Comparison of ENCODE assay signal across 9 cellular contexts in the genomic region with DNA sequence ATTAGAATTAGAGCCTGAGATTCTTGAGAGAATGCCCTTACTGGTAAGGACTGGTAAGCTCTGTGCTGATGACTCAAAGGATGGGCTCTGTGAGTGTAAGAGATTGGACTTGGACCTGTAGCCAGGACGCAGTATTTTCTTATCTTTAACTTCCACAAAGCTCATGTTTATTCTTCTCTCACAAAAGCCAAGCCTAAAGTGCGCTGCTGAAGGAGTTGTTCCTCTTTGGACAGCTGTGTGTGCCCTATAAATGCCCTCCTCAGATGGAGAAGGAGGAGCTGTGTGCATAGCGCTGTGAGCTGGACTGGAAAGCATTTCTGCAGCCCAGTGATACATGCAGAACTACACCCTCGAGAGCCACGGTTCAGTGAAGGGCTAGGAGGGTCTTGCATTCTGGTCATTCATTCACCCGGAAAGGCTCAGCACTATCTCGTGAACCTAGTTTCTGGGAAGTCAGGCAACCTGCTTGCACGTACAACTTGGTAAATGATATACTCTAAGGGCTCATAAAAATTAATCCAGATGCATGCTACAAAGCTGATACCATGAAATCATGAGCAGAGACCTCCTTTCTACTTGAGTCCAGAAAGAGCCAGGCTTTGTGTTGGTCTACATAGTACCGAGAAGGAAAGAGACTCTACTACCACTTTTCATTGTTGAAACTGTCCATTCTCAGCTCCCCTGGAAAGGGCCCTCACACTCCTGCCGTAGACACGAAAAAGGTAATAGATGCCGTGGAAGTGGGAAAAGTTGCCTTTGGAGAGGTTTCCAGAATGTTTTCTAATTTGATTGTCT.
DNase-seq lines count a peak whose midpoint lies in the region; ATAC-seq, FAIRE-seq and TF ChIP-seq lines count a peak whose summit lies in the region.
"Had no signal": no experiment of that assay in that cellular context is flagged by ENCODE, and none has a peak within 500 bp of the region (broad histone marks: within the 10 kb centered on the region; RNA-seq: fewer than 3 reads in every experiment).

No MANE protein-coding gene starts in this region.

- H3K27me3 ChIP-seq in bronchial epithelial cell (ENCODE audit: control insufficient read depth, insufficient read depth, low read length) (no peaks in the 10 kb centered on the region), parathyroid adenoma (ENCODE audit: control insufficient read depth, insufficient read depth, low read length) (no peaks in the 10 kb centered on the region)

- ATAC-seq in GM19397 (IDR thresholded peaks at IDR 0.05; ENCODE audit: unreplicated experiment) = peak; percentile 94
- no peak for ATAC-seq in GM19455 (IDR thresholded peaks at IDR 0.05; ENCODE audit: unreplicated experiment)

- H3K9ac ChIP-seq in parathyroid adenoma = no peak overlapping the region

- no peaks in the 10 kb centered on the region for H3K9me3 ChIP-seq in parathyroid adenoma (ENCODE audit: control insufficient read depth, low read length)

- H3K79me2 ChIP-seq in parathyroid adenoma = no peaks in the 10 kb centered on the region

- in situ Hi-C loops in GM13976 (cut with MboI; ENCODE audit: low sequenced_read_pairs, unreplicated experiment) = no loop called here

- H2AFZ ChIP-seq in parathyroid adenoma = peak overlapping the region; percentile 14

- FAIRE-seq in bronchial epithelial cell (lab: Jason Lieb, UNC) = no peak

- H3K27ac ChIP-seq in parathyroid adenoma = no peak overlapping the region

- H3K4me2 ChIP-seq in parathyroid adenoma (ENCODE audit: low read length) = no peak overlapping the region

- peak; percentile 33 to 44 for DNase-seq in AML-193 (lab: John Stamatoyannopoulos, UW)
- DNase-seq in HK-2 (ENCODE audit: unreplicated experiment) = peak; percentile 96
- DNase-seq in bronchial epithelial cell (ENCODE audit: low read depth) = peak; percentile 59
- no peak for DNase-seq in NCI-H446 treated with DMSO at 0.1 percent for 48 hours (lab: John Stamatoyannopoulos, UW)
- no peak for DNase-seq in GM13976 (ENCODE audit: low spot score)
- DNase-seq: activated naive CD8-positive, alpha-beta T cell treated with anti-CD3 and anti-CD28 coated beads, Interleukin-2, amount 10 ng/mL, durations not matched to agents 7 days and 5 days had no signal

- H3K36me3 ChIP-seq in bronchial epithelial cell (ENCODE audit: control insufficient read depth, insufficient read depth, low read length) (no peaks in the 10 kb centered on the region), parathyroid adenoma (ENCODE audit: control insufficient read depth, insufficient read depth, low read length) (no peaks in the 10 kb centered on the region)

- no peak for TF ChIP-seq CTCF in bronchial epithelial cell (IDR thresholded peaks at IDR 0.05; ENCODE audit: insufficient read depth, low read length, severe bottlenecking)
- no peak for TF ChIP-seq CTCF in parathyroid adenoma (IDR thresholded peaks at IDR 0.05)
- no peak for TF ChIP-seq CTCF in GM13976 (IDR thresholded peaks at IDR 0.05; ENCODE audit: borderline replicate concordance, control extremely low read depth, extremely low read depth, insufficient read depth, missing control alignments)

- H3K4me3 ChIP-seq in bronchial epithelial cell (ENCODE audit: low read depth, low read length) (no peak overlapping the region), parathyroid adenoma (ENCODE audit: low read depth, low read length) (no peak overlapping the region)

- no peaks in the 10 kb centered on the region for H3K4me1 ChIP-seq in parathyroid adenoma

Comparison
In these comparisons a context has a peak if more than half of its experiments do, and no peak if none do; other contexts are left out.
1. DNase-seq: peak in AML-193 (2 of 2), HK-2 (single experiment) and bronchial epithelial cell (single experiment); none in NCI-H446 treated with DMSO at 0.1 percent for 48 hours (single experiment) and GM13976 (single experiment).